ENCODE assay signal across 7 cellular contexts in genomic region chr13:52455677-52456041, GRCh38. TPM values are rescaled to one million over a fixed set of nuclear protein-coding genes. Genes with fewer than 3 reads are reported as not detected.
DNase-seq lines count a peak whose midpoint lies in the region; ATAC-seq and TF ChIP-seq lines count a peak whose summit lies in the region.

No MANE protein-coding gene starts in this region.

- TF ChIP-seq POLR2A in breast epithelium (IDR thresholded peaks at IDR 0.05), result no peak

- 2% methylated on average over 36 of the region's 37 CpGs for WGBS in smooth muscle cell (ENCODE audit: low lambda C conversion rate)

- peak; percentile 76 for DNase-seq in GM13976 (ENCODE audit: low spot score)
- DNase-seq in NCI-H1694 treated with DMSO at 0.1 percent for 48 hours (lab: John Stamatoyannopoulos, UW), result peak; percentile 44
- peak in 1 of 2 donors; percentile 55 for DNase-seq in breast epithelium (ENCODE audit: low spot score in 2 of 2)
- peak; percentile 92 for DNase-seq in iPS-NIHi11 (ENCODE audit: low spot score)
- DNase-seq in smooth muscle cell (lab: John Stamatoyannopoulos, UW; ENCODE audit: unreplicated experiment), result peak; percentile 79

- H3K4me1 ChIP-seq in breast epithelium (no peaks in the 10 kb centered on the region), smooth muscle cell (ENCODE audit: low read depth) (peaks cover 22% of the 10 kb centered on the region)

- peak overlapping the region; percentile 96 for H2AFZ ChIP-seq in smooth muscle cell (ENCODE audit: low read depth)

- H3F3A ChIP-seq in smooth muscle cell (ENCODE audit: low read depth), result no peaks in the 10 kb centered on the region

- H3K36me3 ChIP-seq in breast epithelium (no peaks in the 10 kb centered on the region), smooth muscle cell (ENCODE audit: low read depth) (no peaks in the 10 kb centered on the region)

- no peak for TF ChIP-seq CTCF in GM13976 (IDR thresholded peaks at IDR 0.05; ENCODE audit: borderline replicate concordance, control extremely low read depth, extremely low read depth, insufficient read depth, missing control alignments)
- no peak for TF ChIP-seq CTCF in VCaP (conservative IDR thresholded peaks at IDR 0.05)
- no peak for TF ChIP-seq CTCF in breast epithelium (IDR thresholded peaks at IDR 0.05)
- TF ChIP-seq CTCF in smooth muscle cell (IDR thresholded peaks at IDR 0.05; ENCODE audit: borderline replicate concordance, insufficient read depth, poor library complexity, severe bottlenecking), result no peak

- H4K20me1 ChIP-seq in smooth muscle cell (ENCODE audit: low read depth), result no peaks in the 10 kb centered on the region

- peak overlapping the region; percentile 83 for H3K4me2 ChIP-seq in smooth muscle cell

- peak overlapping the region; percentile 65 for H3K9ac ChIP-seq in smooth muscle cell (ENCODE audit: low read depth)

- H3K4me3 ChIP-seq in breast epithelium (peak overlapping the region; percentile 67 to 94 (median 79)), smooth muscle cell (peak overlapping the region; percentile 64)

- H3K9me3 ChIP-seq in breast epithelium (no peaks in the 10 kb centered on the region), smooth muscle cell (replicated peaks; ENCODE audit: low read depth) (no peaks in the 10 kb centered on the region)

- H3K27me3 ChIP-seq in breast epithelium (no peaks in the 10 kb centered on the region), smooth muscle cell (ENCODE audit: low read depth) (no peaks in the 10 kb centered on the region)

- peaks cover 41% of the 10 kb centered on the region for H3K79me2 ChIP-seq in smooth muscle cell (ENCODE audit: low read depth)

- ATAC-seq in HG02870 (IDR thresholded peaks at IDR 0.05; ENCODE audit: unreplicated experiment), result peak; percentile 28

- in situ Hi-C loops in GM13976 (cut with MboI; ENCODE audit: low sequenced_read_pairs, unreplicated experiment), result no loop called here

- H3K27ac ChIP-seq in VCaP, result peak overlapping the region; percentile 83
- H3K27ac ChIP-seq in breast epithelium, result peak overlapping the region; percentile 76 to 92
- H3K27ac ChIP-seq in smooth muscle cell (ENCODE audit: low read depth), result peak overlapping the region; percentile 69

- intact Hi-C loops in breast epithelium (cut with DNase I; ENCODE audit: low total_unique reads), result no loop called here

RNA-seq across cellular contexts. Expression of gene CKAP2, which starts 0.4 kb away (rescaled TPM):
- total RNA-seq in breast epithelium, result 10 to 100 TPM in 1 of 3 donors, 1 to 10 TPM in 2; 6.9 to 11.0 (median 8.6) TPM
- total RNA-seq in smooth muscle cell, result 19.6 and 24.9 TPM in 2 replicates
- 11.8 and 14.4 TPM in 2 replicates for polyA plus RNA-seq in smooth muscle cell

RNA-seq across cellular contexts. Expression of gene VPS36, which starts 5.2 kb away (rescaled TPM):
- total RNA-seq in breast epithelium, result 10 to 100 TPM; 44.0 to 97.6 (median 65.5) TPM
- total RNA-seq in smooth muscle cell, result 31.7 and 45.9 TPM in 2 replicates
- polyA plus RNA-seq in smooth muscle cell, result 18.2 and 19.0 TPM in 2 replicates

RNA-seq across cellular contexts. Expression of gene THSD1, which starts 49.7 kb away (rescaled TPM):
- 1 to 10 TPM; 5.8 to 9.8 (median 9.1) TPM for total RNA-seq in breast epithelium
- 0.54 and 0.67 TPM in 2 replicates for total RNA-seq in smooth muscle cell
- 0.08 and 1.1 TPM in 2 replicates for polyA plus RNA-seq in smooth muscle cell
